1 cellular context compared by ENCODE assay signal in the genomic region with DNA sequence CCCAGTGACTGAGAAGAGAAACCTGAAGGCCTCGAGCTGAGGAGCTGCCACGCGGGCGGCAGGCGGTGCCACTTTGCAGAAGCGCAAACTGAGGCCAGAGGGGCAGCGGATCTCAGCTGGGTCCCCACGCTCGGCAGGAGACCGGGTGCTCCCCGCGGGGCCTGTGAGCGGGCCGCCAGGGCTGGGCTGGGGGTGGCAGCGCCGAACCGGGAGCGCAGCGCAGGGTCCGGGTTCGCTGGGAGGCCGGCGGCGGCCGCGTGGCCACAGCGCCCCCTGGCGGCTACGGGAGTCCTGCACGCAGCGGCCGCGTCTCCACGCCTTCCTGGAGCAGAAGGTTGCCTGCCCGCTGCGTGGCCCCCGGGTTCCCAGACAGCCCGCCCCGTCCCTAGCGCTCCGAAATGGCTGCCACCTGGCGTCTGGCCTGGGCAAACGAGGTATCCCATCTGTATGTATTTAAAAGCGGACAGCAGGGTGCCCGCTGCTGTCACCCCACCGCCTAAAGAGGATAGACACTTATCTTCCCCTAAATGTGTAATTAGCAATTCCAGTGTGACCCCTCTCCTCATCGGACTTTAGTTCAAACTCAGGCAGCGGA.
TF ChIP-seq lines count a peak whose summit lies in the region.

No MANE protein-coding gene starts in this region.

TF ChIP-seq in HepG2, 621 proteins besides CTCF, POLR2A, EP300 and RAD21 (continued from another document and continues in another):
- TF ChIP-seq, protein P1, sequence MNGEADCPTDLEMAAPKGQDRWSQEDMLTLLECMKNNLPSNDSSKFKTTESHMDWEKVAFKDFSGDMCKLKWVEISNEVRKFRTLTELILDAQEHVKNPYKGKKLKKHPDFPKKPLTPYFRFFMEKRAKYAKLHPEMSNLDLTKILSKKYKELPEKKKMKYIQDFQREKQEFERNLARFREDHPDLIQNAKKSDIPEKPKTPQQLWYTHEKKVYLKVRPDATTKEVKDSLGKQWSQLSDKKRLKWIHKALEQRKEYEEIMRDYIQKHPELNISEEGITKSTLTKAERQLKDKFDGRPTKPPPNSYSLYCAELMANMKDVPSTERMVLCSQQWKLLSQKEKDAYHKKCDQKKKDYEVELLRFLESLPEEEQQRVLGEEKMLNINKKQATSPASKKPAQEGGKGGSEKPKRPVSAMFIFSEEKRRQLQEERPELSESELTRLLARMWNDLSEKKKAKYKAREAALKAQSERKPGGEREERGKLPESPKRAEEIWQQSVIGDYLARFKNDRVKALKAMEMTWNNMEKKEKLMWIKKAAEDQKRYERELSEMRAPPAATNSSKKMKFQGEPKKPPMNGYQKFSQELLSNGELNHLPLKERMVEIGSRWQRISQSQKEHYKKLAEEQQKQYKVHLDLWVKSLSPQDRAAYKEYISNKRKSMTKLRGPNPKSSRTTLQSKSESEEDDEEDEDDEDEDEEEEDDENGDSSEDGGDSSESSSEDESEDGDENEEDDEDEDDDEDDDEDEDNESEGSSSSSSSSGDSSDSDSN (CRISPR knock-in tag; IDR thresholded peaks at IDR 0.05), result peak; percentile 64; the same call in 1 of the 2 replicates
- TF ChIP-seq SRSF4 (IDR thresholded peaks at IDR 0.05; ENCODE audit: low read depth, low read length, poor library complexity, severe bottlenecking), result no peak
- TF ChIP-seq ZNF558 (CRISPR knock-in tag; IDR thresholded peaks at IDR 0.05; ENCODE audit: borderline replicate concordance), result no peak
- TF ChIP-seq EZH2 (conservative IDR thresholded peaks at IDR 0.05; ENCODE audit: low read depth, low read length), result peak; percentile 34; the same call in 1 of the 2 replicates
- no peak for TF ChIP-seq ZNF33B (CRISPR knock-in tag; IDR thresholded peaks at IDR 0.05)
- TF ChIP-seq ZZZ3 (CRISPR knock-in tag; IDR thresholded peaks at IDR 0.05; ENCODE audit: borderline replicate concordance), result no peak
- no peak for TF ChIP-seq CHD2 (IDR thresholded peaks at IDR 0.05; ENCODE audit: low read depth, low read length)
- no peak for TF ChIP-seq JUND (CRISPR knock-in tag; IDR thresholded peaks at IDR 0.05)
- no peak for TF ChIP-seq ZNF709 (CRISPR knock-in tag; IDR thresholded peaks at IDR 0.05)
- no peak for TF ChIP-seq RBFOX2 (IDR thresholded peaks at IDR 0.05; ENCODE audit: low read depth, low read length)
- peak; percentile 43; the same call in 1 of the 2 replicates for TF ChIP-seq THAP9 (CRISPR knock-in tag; IDR thresholded peaks at IDR 0.05; ENCODE audit: borderline replicate concordance)
- no peak for TF ChIP-seq ZNF235 (CRISPR knock-in tag; IDR thresholded peaks at IDR 0.05; ENCODE audit: borderline replicate concordance)
- no peak for TF ChIP-seq TARDBP (CRISPR knock-in tag; IDR thresholded peaks at IDR 0.05)
- no peak; the same call in 1 of the 2 replicates for TF ChIP-seq ZNF367 (CRISPR knock-in tag; IDR thresholded peaks at IDR 0.05; ENCODE audit: borderline replicate concordance)
- TF ChIP-seq, protein P2, sequence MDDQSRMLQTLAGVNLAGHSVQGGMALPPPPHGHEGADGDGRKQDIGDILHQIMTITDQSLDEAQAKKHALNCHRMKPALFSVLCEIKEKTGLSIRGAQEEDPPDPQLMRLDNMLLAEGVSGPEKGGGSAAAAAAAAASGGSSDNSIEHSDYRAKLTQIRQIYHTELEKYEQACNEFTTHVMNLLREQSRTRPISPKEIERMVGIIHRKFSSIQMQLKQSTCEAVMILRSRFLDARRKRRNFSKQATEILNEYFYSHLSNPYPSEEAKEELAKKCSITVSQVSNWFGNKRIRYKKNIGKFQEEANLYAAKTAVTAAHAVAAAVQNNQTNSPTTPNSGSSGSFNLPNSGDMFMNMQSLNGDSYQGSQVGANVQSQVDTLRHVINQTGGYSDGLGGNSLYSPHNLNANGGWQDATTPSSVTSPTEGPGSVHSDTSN (CRISPR knock-in tag; IDR thresholded peaks at IDR 0.05; ENCODE audit: borderline replicate concordance), result no peak
- TF ChIP-seq RBM39 (IDR thresholded peaks at IDR 0.05; ENCODE audit: low read depth, low read length, poor library complexity, severe bottlenecking), result no peak
- no peak for TF ChIP-seq ZNF382 (CRISPR knock-in tag; IDR thresholded peaks at IDR 0.05; ENCODE audit: borderline replicate concordance)
- TF ChIP-seq MATR3 (CRISPR knock-in tag; IDR thresholded peaks at IDR 0.05), result no peak
- TF ChIP-seq CEBPG (CRISPR knock-in tag; IDR thresholded peaks at IDR 0.05), result no peak
- no peak for TF ChIP-seq ZNF296 (CRISPR knock-in tag; conservative IDR thresholded peaks at IDR 0.05)
- TF ChIP-seq HNRNPLL (IDR thresholded peaks at IDR 0.05; ENCODE audit: low read depth, low read length, poor library complexity, severe bottlenecking), result peak; percentile 77
- TF ChIP-seq ZNF644 (CRISPR knock-in tag; IDR thresholded peaks at IDR 0.05; ENCODE audit: low read depth), result no peak
- no peak; the same call in 1 of the 2 replicates for TF ChIP-seq FOSL2 (CRISPR knock-in tag; IDR thresholded peaks at IDR 0.05)
- no peak for TF ChIP-seq ZNF496 (CRISPR knock-in tag; IDR thresholded peaks at IDR 0.05; ENCODE audit: insufficient replicate concordance)
- no peak for TF ChIP-seq TBX2 (CRISPR knock-in tag; IDR thresholded peaks at IDR 0.05; ENCODE audit: borderline replicate concordance)
- TF ChIP-seq PAF1 (CRISPR knock-in tag; IDR thresholded peaks at IDR 0.05), result no peak
- no peak for TF ChIP-seq HBP1 (CRISPR knock-in tag; IDR thresholded peaks at IDR 0.05; ENCODE audit: low read depth)
- no peak for TF ChIP-seq KAT7 (CRISPR knock-in tag; IDR thresholded peaks at IDR 0.05; ENCODE audit: borderline replicate concordance)
- no peak for TF ChIP-seq CEBPB (IDR thresholded peaks at IDR 0.05; ENCODE audit: borderline replicate concordance, low read depth, low read length)
- TF ChIP-seq ARID5B (CRISPR knock-in tag; IDR thresholded peaks at IDR 0.05), result 0 out of 2 replicates have a peak, but pooled peaks have one; percentile 17
- TF ChIP-seq NCOR1 (IDR thresholded peaks at IDR 0.05; ENCODE audit: borderline replicate concordance, low read length), result no peak
- peak; percentile 91 for TF ChIP-seq ZNF343 (CRISPR knock-in tag; IDR thresholded peaks at IDR 0.05)
- TF ChIP-seq HIVEP1 (CRISPR knock-in tag; IDR thresholded peaks at IDR 0.05), result no peak
- no peak for TF ChIP-seq TGIF2 (CRISPR knock-in tag; IDR thresholded peaks at IDR 0.05)
- TF ChIP-seq RCOR2 (CRISPR knock-in tag; IDR thresholded peaks at IDR 0.05), result no peak
- TF ChIP-seq EEA1 (CRISPR knock-in tag; IDR thresholded peaks at IDR 0.05; ENCODE audit: borderline replicate concordance), result no peak
- TF ChIP-seq PHB2 (IDR thresholded peaks at IDR 0.05; ENCODE audit: partially characterized antibody), result no peak
- TF ChIP-seq, protein P3, sequence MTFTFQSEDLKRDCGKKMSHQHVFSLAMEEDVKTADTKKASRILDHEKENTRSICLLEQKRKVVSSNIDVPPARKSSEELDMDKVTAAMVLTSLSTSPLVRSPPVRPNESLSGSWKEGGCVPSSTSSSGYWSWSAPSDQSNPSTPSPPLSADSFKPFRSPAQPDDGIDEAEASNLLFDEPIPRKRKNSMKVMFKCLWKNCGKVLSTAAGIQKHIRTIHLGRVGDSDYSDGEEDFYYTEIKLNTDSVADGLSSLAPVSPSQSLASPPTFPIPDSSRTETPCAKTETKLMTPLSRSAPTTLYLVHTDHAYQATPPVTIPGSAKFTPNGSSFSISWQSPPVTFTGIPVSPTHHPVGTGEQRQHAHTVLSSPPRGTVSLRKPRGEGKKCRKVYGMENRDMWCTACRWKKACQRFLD (CRISPR knock-in tag; IDR thresholded peaks at IDR 0.05; ENCODE audit: borderline replicate concordance), result peak; percentile 96
- TF ChIP-seq, protein P4, sequence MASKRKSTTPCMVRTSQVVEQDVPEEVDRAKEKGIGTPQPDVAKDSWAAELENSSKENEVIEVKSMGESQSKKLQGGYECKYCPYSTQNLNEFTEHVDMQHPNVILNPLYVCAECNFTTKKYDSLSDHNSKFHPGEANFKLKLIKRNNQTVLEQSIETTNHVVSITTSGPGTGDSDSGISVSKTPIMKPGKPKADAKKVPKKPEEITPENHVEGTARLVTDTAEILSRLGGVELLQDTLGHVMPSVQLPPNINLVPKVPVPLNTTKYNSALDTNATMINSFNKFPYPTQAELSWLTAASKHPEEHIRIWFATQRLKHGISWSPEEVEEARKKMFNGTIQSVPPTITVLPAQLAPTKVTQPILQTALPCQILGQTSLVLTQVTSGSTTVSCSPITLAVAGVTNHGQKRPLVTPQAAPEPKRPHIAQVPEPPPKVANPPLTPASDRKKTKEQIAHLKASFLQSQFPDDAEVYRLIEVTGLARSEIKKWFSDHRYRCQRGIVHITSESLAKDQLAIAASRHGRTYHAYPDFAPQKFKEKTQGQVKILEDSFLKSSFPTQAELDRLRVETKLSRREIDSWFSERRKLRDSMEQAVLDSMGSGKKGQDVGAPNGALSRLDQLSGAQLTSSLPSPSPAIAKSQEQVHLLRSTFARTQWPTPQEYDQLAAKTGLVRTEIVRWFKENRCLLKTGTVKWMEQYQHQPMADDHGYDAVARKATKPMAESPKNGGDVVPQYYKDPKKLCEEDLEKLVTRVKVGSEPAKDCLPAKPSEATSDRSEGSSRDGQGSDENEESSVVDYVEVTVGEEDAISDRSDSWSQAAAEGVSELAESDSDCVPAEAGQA (IDR thresholded peaks at IDR 0.05; ENCODE audit: low read depth), result no peak
- TF ChIP-seq, protein P4 (CRISPR knock-in tag; IDR thresholded peaks at IDR 0.05; ENCODE audit: borderline replicate concordance), result no peak
- peak; percentile 35 for TF ChIP-seq HNRNPK (IDR thresholded peaks at IDR 0.05; ENCODE audit: low read depth, low read length, poor library complexity, severe bottlenecking)
- TF ChIP-seq ZNF746 (CRISPR knock-in tag; IDR thresholded peaks at IDR 0.05), result no peak
- peak; percentile 36; the same call in 1 of the 2 replicates for TF ChIP-seq ZNF225 (CRISPR knock-in tag; IDR thresholded peaks at IDR 0.05)
- TF ChIP-seq MEF2D (CRISPR knock-in tag; IDR thresholded peaks at IDR 0.05), result no peak
